In the genomic region with DNA sequence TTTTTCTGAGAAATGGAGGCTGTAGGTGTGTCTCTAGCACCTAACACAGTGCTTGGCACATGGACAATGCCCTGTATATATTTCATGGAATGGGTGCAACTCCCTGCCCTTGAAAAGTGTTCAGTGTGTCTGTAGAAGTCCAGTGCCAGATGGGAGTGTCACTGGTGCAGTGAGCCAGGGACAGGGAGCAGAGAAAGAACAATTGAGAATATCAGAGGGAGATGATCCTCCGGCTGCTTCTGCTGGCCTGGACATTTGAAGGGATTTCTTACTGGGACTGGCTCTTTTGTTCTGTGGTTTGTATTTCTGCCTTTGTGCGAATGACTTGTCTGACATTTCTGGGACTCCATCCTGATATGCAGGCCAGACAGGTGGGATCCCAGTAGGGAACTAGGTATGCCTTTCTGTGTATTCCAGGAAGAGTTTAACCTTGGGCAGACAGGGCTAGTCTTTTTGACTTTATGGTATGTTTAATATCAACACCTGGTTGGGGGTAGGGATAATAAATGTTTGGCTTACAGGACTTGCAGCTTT, we compare ENCODE assay signal across 18 cellular contexts.
"Had no signal": no experiment of that assay in that cellular context is flagged by ENCODE, and none has a peak within 500 bp of the region (broad histone marks: within the 10 kb centered on the region; RNA-seq: fewer than 3 reads in every experiment).

No MANE protein-coding gene starts in this region.

- FAIRE-seq: colon, kidney had no signal

- DNase-seq: activated CD4-positive, alpha-beta memory T cell treated with anti-CD3 and anti-CD28 coated beads, Interleukin-2, amount 10 ng/mL, durations not matched to agents 7 days and 5 days; activated CD4-positive, alpha-beta T cell treated with anti-CD3 and anti-CD28 coated beads, Interleukin-2, amount 10 ng/mL, durations not matched to agents 24 days and 14 days; activated CD4-positive, CD25-positive, alpha-beta regulatory T cell treated with anti-CD3 and anti-CD28 coated beads, Interleukin-2, amount 50 U/mL, for 72 hours; activated CD8-positive, alpha-beta memory T cell treated with anti-CD3 and anti-CD28 coated beads, Interleukin-2, amount 50 U/mL, for 48 hours; activated gamma-delta T cell; activated naive CD4-positive, alpha-beta T cell treated with anti-CD3 and anti-CD28 coated beads, Interleukin-2, amount 10 ng/mL, durations not matched to agents 7 days and 5 days; activated T-cell treated with anti-CD3 and anti-CD28 coated beads, Interleukin-2, amount 50 U/mL, for 24 hours; effector memory CD4-positive, alpha-beta T cell; gastrocnemius medialis; kidney; natural killer cell; occipital lobe; right cardiac atrium; stimulated activated CD4-positive, alpha-beta T cell treated with anti-CD3 and anti-CD28 coated beads, Interleukin-15, amount 100 ng/mL, for 24 hours; stimulated activated CD4-positive, alpha-beta T cell treated with anti-CD3 and anti-CD28 coated beads, Interleukin-2, amount 100 ng/mL, for 24 hours; stimulated activated naive CD4-positive, alpha-beta T cell; WERI-Rb-1 had no signal
